1 cellular context compared by ENCODE assay signal in genomic region chr3:70658779-70659310, GRCh38.
TF ChIP-seq lines count a peak whose summit lies in the region.

No MANE protein-coding gene starts in this region.

TF ChIP-seq in H1, 55 proteins besides CTCF, POLR2A, EP300 and RAD21 (continued from another document):
- TF ChIP-seq CREB1 (IDR thresholded peaks at IDR 0.05): no peak
